In the genomic region with DNA sequence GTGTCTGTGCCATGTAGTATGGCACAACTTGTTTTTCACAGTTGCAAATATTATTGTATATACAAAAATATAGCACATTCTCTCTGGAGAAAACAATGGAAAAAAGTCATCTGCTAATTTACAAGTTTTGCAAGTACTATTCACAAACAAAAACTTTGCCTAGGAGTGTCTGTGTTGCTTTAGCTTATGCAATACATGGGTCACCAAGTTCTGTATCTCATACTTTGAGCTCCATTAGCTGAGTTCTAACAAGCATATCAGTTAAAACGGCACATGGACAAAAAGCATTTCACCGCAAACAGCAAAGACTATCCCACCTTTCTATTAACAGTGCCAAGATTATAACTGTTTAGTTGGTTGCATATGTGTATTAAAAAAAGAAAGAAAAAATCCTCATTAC, we compare ENCODE assay signal across 10 cellular contexts. TPM values are rescaled to one million over a fixed set of nuclear protein-coding genes. Genes with fewer than 3 reads are reported as not detected.
DNase-seq lines count a peak whose midpoint lies in the region; ATAC-seq and TF ChIP-seq lines count a peak whose summit lies in the region.
"Had no signal": no experiment of that assay in that cellular context is flagged by ENCODE, and none has a peak within 500 bp of the region (broad histone marks: within the 10 kb centered on the region; RNA-seq: fewer than 3 reads in every experiment).

No MANE protein-coding gene starts in this region.

- in situ Hi-C loops in Panc1 (cut with HindIII; ENCODE audit: low pct_unique_long_range_greater_than_20kb, low sequenced_read_pairs), result no loop called here

- TF ChIP-seq CTCF in AG04449 (IDR thresholded peaks at IDR 0.05; ENCODE audit: insufficient read depth, low read length, missing control alignments), result no peak
- TF ChIP-seq CTCF in Panc1 (IDR thresholded peaks at IDR 0.05), result no peak
- no peak for TF ChIP-seq CTCF in epithelial cell of proximal tubule (conservative IDR thresholded peaks at IDR 0.05; ENCODE audit: low read depth, low read length)

- no peaks in the 10 kb centered on the region for H3K9me3 ChIP-seq in Panc1 (ENCODE audit: control insufficient read depth, insufficient read depth, low read depth, low read length)
- no peaks in the 10 kb centered on the region for H3K9me3 ChIP-seq in neuron (ENCODE audit: low read length)

- intact Hi-C loops in Panc1 (cut with micrococcal nuclease; ENCODE audit: unreplicated experiment), result loop anchor here (10.0 kb wide), 2 partner anchors 202 to 292 kb away; no protein-coding TSS in a partner anchor

- DNase-seq in AG04449 (ENCODE audit: low read depth, low spot score), result no peak
- no peak for DNase-seq in Panc1 (ENCODE audit: low read depth, low spot score)
- no peak for DNase-seq in epithelial cell of proximal tubule (ENCODE audit: low read depth)
- DNase-seq in NCI-H1694 treated with DMSO at 0.1 percent for 48 hours (lab: John Stamatoyannopoulos, UW), result no peak
- DNase-seq in GF-D8 (lab: John Stamatoyannopoulos, UW), result no peak
- DNase-seq in putamen (ENCODE audit: low spot score), result no peak
- DNase-seq: activated CD4-positive, alpha-beta T cell treated with anti-CD3 and anti-CD28 coated beads, Interleukin-2, amount 50 U/mL, for 4 hours; SIG-M5 had no signal

- H3K4me3 ChIP-seq in AG04449 (ENCODE audit: low read depth, low read length) (peak overlapping the region; percentile 91), Panc1 (ENCODE audit: low read depth in 2 of 2, low read length in 2 of 2) (peak overlapping the region; percentile 90), epithelial cell of proximal tubule (ENCODE audit: low read depth, low read length) (peak overlapping the region; percentile 88), neuron (ENCODE audit: low read length) (peak overlapping the region; percentile 54)

- peak overlapping the region; percentile 96 for H3K27ac ChIP-seq in Panc1 (ENCODE audit: low read length)

- CTCF ChIA-PET in AG04449 (lab: Yijun Ruan, JAX) (interaction anchor here (1.1 kb wide), 2 partner anchors 87 to 658 kb away, joined by 3 to 4 read pairs; no protein-coding TSS in a partner anchor), Panc1 (lab: Charles Lee) (no interaction called here)

- BruUV-seq in Panc1 (replicated peaks; lab: Mats Ljungman, UMichigan), result no TSS peak

- POLR2A ChIA-PET in AG04449 (lab: Yijun Ruan, JAX) (no interaction called here), Panc1 (lab: Charles Lee) (no interaction called here)

- ATAC-seq in Panc1 (no peak), GM18861 (IDR thresholded peaks at IDR 0.05; ENCODE audit: unreplicated experiment) (no peak)

- no peak overlapping the region for H2AFZ ChIP-seq in neuron (ENCODE audit: low read depth, low read length)

- peaks cover 10% of the 10 kb centered on the region for H3K36me3 ChIP-seq in Panc1 (ENCODE audit: control insufficient read depth, insufficient read depth, low read length)
- peaks cover 26% of the 10 kb centered on the region for H3K36me3 ChIP-seq in neuron (ENCODE audit: insufficient read depth, low read length)

- H3K4me1 ChIP-seq in Panc1 (ENCODE audit: control insufficient read depth, insufficient read depth, low read length), result peaks cover 13% of the 10 kb centered on the region; the same call in 1 of the 2 replicates
- peaks cover 38% of the 10 kb centered on the region for H3K4me1 ChIP-seq in neuron (ENCODE audit: insufficient read depth, low read length)

- no peaks in the 10 kb centered on the region for H3K27me3 ChIP-seq in Panc1 (ENCODE audit: control insufficient read depth, insufficient read depth, low read length)
- no peaks in the 10 kb centered on the region for H3K27me3 ChIP-seq in neuron (ENCODE audit: insufficient read depth, low read length)

RNA-seq across cellular contexts. Expression of gene SPRY2, which starts 4.6 kb away (rescaled TPM):
- 18.2 TPM for total RNA-seq in Panc1 (2021; ENCODE audit: unreplicated experiment)
- polyA plus RNA-seq in Panc1 (2012; ENCODE audit: insufficient read length), result 18.8 TPM
- 24.9 and 25.8 TPM in 2 replicates for total RNA-seq in epithelial cell of proximal tubule
